ENCODE assay signal across 8 cellular contexts in genomic region chr21:37006521-37007291, GRCh38. TPM values are rescaled to one million over a fixed set of nuclear protein-coding genes. Genes with fewer than 3 reads are reported as not detected.
DNase-seq lines count a peak whose midpoint lies in the region; ATAC-seq, FAIRE-seq and TF ChIP-seq lines count a peak whose summit lies in the region.

A gene with protein sequence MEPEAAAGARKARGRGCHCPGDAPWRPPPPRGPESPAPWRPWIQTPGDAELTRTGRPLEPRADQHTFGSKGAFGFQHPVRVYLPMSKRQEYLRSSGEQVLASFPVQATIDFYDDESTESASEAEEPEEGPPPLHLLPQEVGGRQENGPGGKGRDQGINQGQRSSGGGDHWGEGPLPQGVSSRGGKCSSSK (plus strand): TSS chr21:37006702. CDS start chr21:37006773, 71 bp downstream.

- H3K4me2 ChIP-seq in MM.1S (ENCODE audit: low read depth, low read length), result no peak within 1 kb of the TSS

- no peaks in the 10 kb centered on the region for H3K36me3 Mint-ChIP-seq in activated naive CD4-positive, alpha-beta T cell treated with anti-CD3 and anti-CD28 coated beads, Interleukin-2, amount 50 U/mL, for 72 hours
- H3K36me3 Mint-ChIP-seq in stimulated activated effector memory CD8-positive, alpha-beta T cell treated with anti-CD3 and anti-CD28 coated beads, Interleukin-12 subunit alpha, Interleukin-12 subunit beta, amount 100 ng/mL, for 72 hours, result no peaks in the 10 kb centered on the region

- no peaks in the 10 kb centered on the region for H3K36me3 ChIP-seq in MM.1S (replicated peaks; ENCODE audit: insufficient read depth, low read length)

- H3K27me3 ChIP-seq in MM.1S (replicated peaks; ENCODE audit: insufficient read depth, low read length), result no peaks in the 10 kb centered on the region

- peak within 1 kb of the TSS; percentile 34; the same call in 1 of the 2 replicates for H2AFZ ChIP-seq in MM.1S (ENCODE audit: low read length)

- TF ChIP-seq CTCF in D721Med (IDR thresholded peaks at IDR 0.05; ENCODE audit: insufficient read depth, missing control alignments) (no peak), MM.1S (IDR thresholded peaks at IDR 0.05; ENCODE audit: low read length) (no peak)

- H3K9ac ChIP-seq in MM.1S (ENCODE audit: low read length), result no peak within 1 kb of the TSS

- H3K4me1 Mint-ChIP-seq in stimulated activated effector memory CD8-positive, alpha-beta T cell treated with anti-CD3 and anti-CD28 coated beads, Interleukin-12 subunit alpha, Interleukin-12 subunit beta, amount 100 ng/mL, for 72 hours, result peaks cover 4% of the 10 kb centered on the region

- H3K9me3 Mint-ChIP-seq in activated naive CD4-positive, alpha-beta T cell treated with anti-CD3 and anti-CD28 coated beads, Interleukin-2, amount 50 U/mL, for 72 hours, result no peaks in the 10 kb centered on the region
- no peaks in the 10 kb centered on the region for H3K9me3 Mint-ChIP-seq in stimulated activated effector memory CD8-positive, alpha-beta T cell treated with anti-CD3 and anti-CD28 coated beads, Interleukin-12 subunit alpha, Interleukin-12 subunit beta, amount 100 ng/mL, for 72 hours

- H3K4me3 ChIP-seq in MM.1S (ENCODE audit: low read length), result no peak within 1 kb of the TSS

- DNase-seq in D721Med (ENCODE audit: insufficient read length, low spot score), result peak; percentile 34
- DNase-seq in MM.1S, result no peak
- DNase-seq in activated naive CD4-positive, alpha-beta T cell treated with anti-CD3 and anti-CD28 coated beads, Interleukin-2, amount 50 U/mL, for 72 hours (ENCODE audit: low spot score in 2 of 2), result peak in 1 of 2 donors; percentile 36
- DNase-seq in iPS-NIHi7 (ENCODE audit: extremely low spot score), result peak; percentile 50
- peak in 1 of 2 donors; percentile 60 for DNase-seq in stimulated activated effector memory CD8-positive, alpha-beta T cell treated with anti-CD3 and anti-CD28 coated beads, Interleukin-12 subunit alpha, Interleukin-12 subunit beta, amount 100 ng/mL, for 72 hours (ENCODE audit: low spot score in 2 of 2)
- DNase-seq in NCI-H446 treated with DMSO at 0.1 percent for 48 hours (lab: John Stamatoyannopoulos, UW), result no peak
- no peak for DNase-seq in GF-D8 (lab: John Stamatoyannopoulos, UW)
- DNase-seq in effector CD4-positive, alpha-beta T cell, result no peak

- H3K27ac ChIP-seq in MM.1S (ENCODE audit: low read length), result no peak within 1 kb of the TSS

- no peaks in the 10 kb centered on the region for H4K20me1 ChIP-seq in MM.1S (ENCODE audit: insufficient read depth, low read length)

- no peaks in the 10 kb centered on the region for H3K9me2 ChIP-seq in MM.1S (replicated peaks; ENCODE audit: insufficient read depth, low read length)

- peaks cover 6% of the 10 kb centered on the region; the same call in 1 of the 2 replicates for H3F3A ChIP-seq in MM.1S (ENCODE audit: insufficient read depth, low read length)

- ATAC-seq in activated naive CD4-positive, alpha-beta T cell treated with anti-CD3 and anti-CD28 coated beads, Interleukin-2, amount 50 U/mL, for 72 hours, result peak; percentile 46 to 53
- ATAC-seq in stimulated activated effector memory CD8-positive, alpha-beta T cell treated with anti-CD3 and anti-CD28 coated beads, Interleukin-12 subunit alpha, Interleukin-12 subunit beta, amount 100 ng/mL, for 72 hours, result peak; percentile 52

- H3K9me3 ChIP-seq in MM.1S (replicated peaks; ENCODE audit: insufficient read depth, low read length), result no peaks in the 10 kb centered on the region

- no peak within 1 kb of the TSS for H3K27ac Mint-ChIP-seq in activated naive CD4-positive, alpha-beta T cell treated with anti-CD3 and anti-CD28 coated beads, Interleukin-2, amount 50 U/mL, for 72 hours
- no peak within 1 kb of the TSS for H3K27ac Mint-ChIP-seq in stimulated activated effector memory CD8-positive, alpha-beta T cell treated with anti-CD3 and anti-CD28 coated beads, Interleukin-12 subunit alpha, Interleukin-12 subunit beta, amount 100 ng/mL, for 72 hours

- no peak for FAIRE-seq in D721Med (lab: Jason Lieb, UNC)

- H3K4me1 ChIP-seq in MM.1S (ENCODE audit: low read length), result no peaks in the 10 kb centered on the region

- peak within 1 kb of the TSS; percentile 51 for H3K4me3 Mint-ChIP-seq in stimulated activated effector memory CD8-positive, alpha-beta T cell treated with anti-CD3 and anti-CD28 coated beads, Interleukin-12 subunit alpha, Interleukin-12 subunit beta, amount 100 ng/mL, for 72 hours

- H3K79me2 ChIP-seq in MM.1S (ENCODE audit: low read length), result no peaks in the 10 kb centered on the region

RNA-seq across cellular contexts. Expression of the gene that starts here (rescaled TPM):
- under 1 TPM in 1 of 2 donors, not detected in 1; 0.18 TPM for total RNA-seq in activated naive CD4-positive, alpha-beta T cell treated with anti-CD3 and anti-CD28 coated beads, Interleukin-2, amount 50 U/mL, for 72 hours

Comparison
In these comparisons a context has a peak if more than half of its experiments do, and no peak if none do; other contexts are left out.
1. Peak in ATAC-seq in activated naive CD4-positive, alpha-beta T cell treated with anti-CD3 and anti-CD28 coated beads, Interleukin-2, amount 50 U/mL, for 72 hours; RNA of the gene not detected or under 1 TPM.
2. DNase-seq: peak in D721Med (single experiment) and iPS-NIHi7 (single experiment); none in MM.1S (single experiment), NCI-H446 treated with DMSO at 0.1 percent for 48 hours (single experiment), GF-D8 (single experiment) and effector CD4-positive, alpha-beta T cell (single experiment).